In genomic region chr6:116572162-116572561, GRCh38 we compare ENCODE assay signal across 1 cellular context.
TF ChIP-seq lines count a peak whose summit lies in the region.

No MANE protein-coding gene starts in this region.

TF ChIP-seq in GM23338, 12 proteins besides CTCF, POLR2A, EP300 and RAD21 (continued from another document):
- no peak for TF ChIP-seq ZNF462 (CRISPR knock-in tag; IDR thresholded peaks at IDR 0.05)
- TF ChIP-seq ZNF114 (CRISPR knock-in tag; IDR thresholded peaks at IDR 0.05), result no peak
- TF ChIP-seq ZNF331 (CRISPR knock-in tag; IDR thresholded peaks at IDR 0.05; ENCODE audit: low read depth), result no peak
- no peak for TF ChIP-seq NANOG (IDR thresholded peaks at IDR 0.05; ENCODE audit: borderline replicate concordance)
- no peak for TF ChIP-seq REST (IDR thresholded peaks at IDR 0.05; ENCODE audit: unreplicated experiment)
- no peak for TF ChIP-seq POLR2AphosphoS5 (IDR thresholded peaks at IDR 0.05; ENCODE audit: low read depth)
- no peak for TF ChIP-seq EZH2phosphoT487 (IDR thresholded peaks at IDR 0.05; ENCODE audit: unreplicated experiment)
